3 cellular contexts compared by ENCODE assay signal in genomic region chr12:15839682-15840081, GRCh38.
TF ChIP-seq lines count a peak whose summit lies in the region.

No MANE protein-coding gene starts in this region.

TF ChIP-seq in SK-N-SH treated with all-trans-retinoic acid at 6 μM for 48 hours, 23 proteins besides CTCF, POLR2A, EP300 and RAD21:
- TF ChIP-seq CREB5 (CRISPR knock-in tag; IDR thresholded peaks at IDR 0.05; ENCODE audit: low read depth) (peak; percentile 70; the same call in 1 of the 2 replicates), ISL1 (CRISPR knock-in tag; IDR thresholded peaks at IDR 0.05) (peak; percentile 78), ARNTL (CRISPR knock-in tag; IDR thresholded peaks at IDR 0.05; ENCODE audit: borderline replicate concordance, low read depth) (no peak)

TF ChIP-seq in SK-N-SH, 30 proteins besides CTCF, POLR2A, EP300 and RAD21:
- TF ChIP-seq, protein P1, sequence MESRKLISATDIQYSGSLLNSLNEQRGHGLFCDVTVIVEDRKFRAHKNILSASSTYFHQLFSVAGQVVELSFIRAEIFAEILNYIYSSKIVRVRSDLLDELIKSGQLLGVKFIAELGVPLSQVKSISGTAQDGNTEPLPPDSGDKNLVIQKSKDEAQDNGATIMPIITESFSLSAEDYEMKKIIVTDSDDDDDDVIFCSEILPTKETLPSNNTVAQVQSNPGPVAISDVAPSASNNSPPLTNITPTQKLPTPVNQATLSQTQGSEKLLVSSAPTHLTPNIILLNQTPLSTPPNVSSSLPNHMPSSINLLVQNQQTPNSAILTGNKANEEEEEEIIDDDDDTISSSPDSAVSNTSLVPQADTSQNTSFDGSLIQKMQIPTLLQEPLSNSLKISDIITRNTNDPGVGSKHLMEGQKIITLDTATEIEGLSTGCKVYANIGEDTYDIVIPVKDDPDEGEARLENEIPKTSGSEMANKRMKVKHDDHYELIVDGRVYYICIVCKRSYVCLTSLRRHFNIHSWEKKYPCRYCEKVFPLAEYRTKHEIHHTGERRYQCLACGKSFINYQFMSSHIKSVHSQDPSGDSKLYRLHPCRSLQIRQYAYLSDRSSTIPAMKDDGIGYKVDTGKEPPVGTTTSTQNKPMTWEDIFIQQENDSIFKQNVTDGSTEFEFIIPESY (IDR thresholded peaks at IDR 0.05; ENCODE audit: borderline replicate concordance, low read depth), result no peak
- no peak for TF ChIP-seq MEF2A (IDR thresholded peaks at IDR 0.05; ENCODE audit: borderline replicate concordance, low read depth)
- TF ChIP-seq, protein P2, sequence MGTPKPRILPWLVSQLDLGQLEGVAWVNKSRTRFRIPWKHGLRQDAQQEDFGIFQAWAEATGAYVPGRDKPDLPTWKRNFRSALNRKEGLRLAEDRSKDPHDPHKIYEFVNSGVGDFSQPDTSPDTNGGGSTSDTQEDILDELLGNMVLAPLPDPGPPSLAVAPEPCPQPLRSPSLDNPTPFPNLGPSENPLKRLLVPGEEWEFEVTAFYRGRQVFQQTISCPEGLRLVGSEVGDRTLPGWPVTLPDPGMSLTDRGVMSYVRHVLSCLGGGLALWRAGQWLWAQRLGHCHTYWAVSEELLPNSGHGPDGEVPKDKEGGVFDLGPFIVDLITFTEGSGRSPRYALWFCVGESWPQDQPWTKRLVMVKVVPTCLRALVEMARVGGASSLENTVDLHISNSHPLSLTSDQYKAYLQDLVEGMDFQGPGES (IDR thresholded peaks at IDR 0.05; ENCODE audit: low read depth, low read length), result no peak
- TF ChIP-seq, protein P3, sequence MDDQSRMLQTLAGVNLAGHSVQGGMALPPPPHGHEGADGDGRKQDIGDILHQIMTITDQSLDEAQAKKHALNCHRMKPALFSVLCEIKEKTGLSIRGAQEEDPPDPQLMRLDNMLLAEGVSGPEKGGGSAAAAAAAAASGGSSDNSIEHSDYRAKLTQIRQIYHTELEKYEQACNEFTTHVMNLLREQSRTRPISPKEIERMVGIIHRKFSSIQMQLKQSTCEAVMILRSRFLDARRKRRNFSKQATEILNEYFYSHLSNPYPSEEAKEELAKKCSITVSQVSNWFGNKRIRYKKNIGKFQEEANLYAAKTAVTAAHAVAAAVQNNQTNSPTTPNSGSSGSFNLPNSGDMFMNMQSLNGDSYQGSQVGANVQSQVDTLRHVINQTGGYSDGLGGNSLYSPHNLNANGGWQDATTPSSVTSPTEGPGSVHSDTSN (IDR thresholded peaks at IDR 0.05), result no peak
- TF ChIP-seq RXRA (IDR thresholded peaks at IDR 0.05; ENCODE audit: borderline replicate concordance, low read depth), result no peak
- no peak for TF ChIP-seq FOSL2 (IDR thresholded peaks at IDR 0.05; ENCODE audit: borderline replicate concordance, low read depth)
- TF ChIP-seq REST (IDR thresholded peaks at IDR 0.05; ENCODE audit: low read depth, low read length), result no peak
- TF ChIP-seq MXI1 (IDR thresholded peaks at IDR 0.05; ENCODE audit: low read depth, low read length), result no peak
- no peak for TF ChIP-seq NRF1 (IDR thresholded peaks at IDR 0.05; ENCODE audit: low read depth, low read length)
- TF ChIP-seq, protein P4, sequence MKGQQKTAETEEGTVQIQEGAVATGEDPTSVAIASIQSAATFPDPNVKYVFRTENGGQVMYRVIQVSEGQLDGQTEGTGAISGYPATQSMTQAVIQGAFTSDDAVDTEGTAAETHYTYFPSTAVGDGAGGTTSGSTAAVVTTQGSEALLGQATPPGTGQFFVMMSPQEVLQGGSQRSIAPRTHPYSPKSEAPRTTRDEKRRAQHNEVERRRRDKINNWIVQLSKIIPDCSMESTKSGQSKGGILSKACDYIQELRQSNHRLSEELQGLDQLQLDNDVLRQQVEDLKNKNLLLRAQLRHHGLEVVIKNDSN (IDR thresholded peaks at IDR 0.05; ENCODE audit: borderline replicate concordance, low read depth), result no peak
- TF ChIP-seq FOXJ3 (CRISPR knock-in tag; IDR thresholded peaks at IDR 0.05), result no peak
- TF ChIP-seq RFX5 (IDR thresholded peaks at IDR 0.05; ENCODE audit: low read length), result no peak
- TF ChIP-seq MAX (IDR thresholded peaks at IDR 0.05; ENCODE audit: low read depth), result no peak
- no peak for TF ChIP-seq GATA2 (CRISPR knock-in tag; IDR thresholded peaks at IDR 0.05)

TF ChIP-seq in HEK293, 187 proteins besides CTCF, POLR2A, EP300 and RAD21 (continued from another document):
- TF ChIP-seq ATF2 (tag by site-specific recombination; IDR thresholded peaks at IDR 0.05; ENCODE audit: low read depth) (peak; percentile 73), ZNF169 (tag by site-specific recombination; IDR thresholded peaks at IDR 0.05) (no peak), ZNF610 (tag by site-specific recombination; IDR thresholded peaks at IDR 0.05; ENCODE audit: borderline replicate concordance) (no peak), ZNF426 (tag by site-specific recombination; IDR thresholded peaks at IDR 0.05) (no peak)
TF ChIP-seq in HEK293: peak in this region for 1.
